In the genomic region with DNA sequence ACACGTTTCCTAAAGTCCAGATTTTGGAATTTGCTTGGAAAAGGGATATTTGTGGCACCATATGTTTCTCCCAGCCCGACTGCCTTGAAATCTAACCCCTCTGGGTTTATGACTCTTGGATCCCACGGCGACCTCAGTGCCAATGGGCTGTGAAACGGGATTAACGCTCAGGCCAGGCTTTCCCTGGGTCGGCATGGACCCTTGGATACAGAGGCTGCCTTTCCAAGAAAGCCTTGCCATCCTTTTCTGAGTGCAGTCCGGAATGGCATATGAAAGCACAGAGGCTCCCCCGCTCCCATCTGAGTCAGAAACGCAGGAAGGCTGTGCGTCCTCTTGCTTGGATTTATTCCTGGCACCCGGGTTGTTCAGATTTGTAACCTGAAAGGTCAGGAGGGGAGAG, we compare ENCODE assay signal across 26 cellular contexts.
"Had no signal": no experiment of that assay in that cellular context is flagged by ENCODE, and none has a peak within 500 bp of the region (broad histone marks: within the 10 kb centered on the region; RNA-seq: fewer than 3 reads in every experiment).

No MANE protein-coding gene starts in this region.

- H3K4me2 ChIP-seq: KMS-11 had no signal

- H3K4me1 Mint-ChIP-seq: IgD-negative memory B cell had no signal

- H3K27me3 ChIP-seq: SJCRH30 had no signal

- H3K4me3 Mint-ChIP-seq: IgD-negative memory B cell had no signal

- H3K27ac ChIP-seq: HL-60, KMS-11, SJCRH30 had no signal

- H3K9me3 ChIP-seq: SJCRH30 had no signal

- H3K36me3 Mint-ChIP-seq: IgD-negative memory B cell had no signal

- DNase-seq: Kasumi-1; MM.1S; NCI-H1048; NCI-H1105; NCI-H1417; NCI-H146; NCI-H1694 treated with DMSO at 0.1 percent for 48 hours; NCI-H1930; NCI-H2081; NCI-H2107; NCI-H226; NCI-H510A; NCI-H69; NCI-H774; NK-92 treated with Interleukin-12 subunit alpha and Interleukin-12 subunit beta, amount 100 ng/mL, for 24 hours; PC-3; SHP77 treated with DMSO at 0.1 percent for 48 hours; SJCRH30; T-helper 1 cell had no signal

- H3K36me3 ChIP-seq: SJCRH30 had no signal

- ATAC-seq: K562, Panc1, PC-3, Right ventricle myocardium inferior, SK-N-SH treated with all-trans-retinoic acid at 6 μM for 48 hours had no signal

- H3K9ac ChIP-seq: KMS-11 had no signal

- H3K4me3 ChIP-seq: K562, SJCRH30 had no signal
